Comparison of ENCODE assay signal across 17 cellular contexts in genomic region chr14:70080081-70080480, GRCh38.
"Had no signal": no experiment of that assay in that cellular context is flagged by ENCODE, and none has a peak within 500 bp of the region (broad histone marks: within the 10 kb centered on the region; RNA-seq: fewer than 3 reads in every experiment).

No MANE protein-coding gene starts in this region.

- DNase-seq: cortex of kidney; effector CD8-positive, alpha-beta T cell; foreskin melanocyte; heart left ventricle; mammary epithelial cell; naive thymus-derived CD4-positive, alpha-beta T cell; nephron progenitor cell; small intestine; stimulated activated CD4-positive, alpha-beta T cell treated with anti-CD3 and anti-CD28 coated beads, Interleukin-12 subunit alpha, Interleukin-12 subunit beta, amount 100 ng/mL, for 4 hours; stimulated activated naive CD4-positive, alpha-beta T cell treated with Interleukin-2 at 50 U/mL for 16 hours; tibial artery; upper lobe of left lung had no signal

- H3K27ac Mint-ChIP-seq: naive thymus-derived CD4-positive, alpha-beta T cell; nephron progenitor cell had no signal

- H3K9me3 ChIP-seq: heart left ventricle, neutrophil, right atrium auricular region, suprapubic skin, tibial artery, upper lobe of left lung, vagina had no signal

- H3K27me3 ChIP-seq: right atrium auricular region, vagina had no signal

- H3K36me3 Mint-ChIP-seq: naive thymus-derived CD4-positive, alpha-beta T cell had no signal

- H3K4me3 ChIP-seq: heart left ventricle, right atrium auricular region, suprapubic skin, tibial artery, upper lobe of left lung, vagina had no signal

- H3K4me1 ChIP-seq: heart left ventricle, right atrium auricular region, suprapubic skin, tibial artery, upper lobe of left lung, vagina had no signal

- FAIRE-seq: small intestine had no signal

- H3K4me3 Mint-ChIP-seq: naive thymus-derived CD4-positive, alpha-beta T cell; nephron progenitor cell had no signal

- H3K9me3 Mint-ChIP-seq: nephron progenitor cell had no signal

- ATAC-seq: heart left ventricle; left lobe of liver; naive thymus-derived CD4-positive, alpha-beta T cell had no signal

- H3K27ac ChIP-seq: heart left ventricle, neutrophil, right atrium auricular region, suprapubic skin, tibial artery, upper lobe of left lung, vagina had no signal

- H3K36me3 ChIP-seq: heart left ventricle, neutrophil, right atrium auricular region, suprapubic skin, tibial artery, upper lobe of left lung, vagina had no signal
